ENCODE assay signal across 1 cellular context in the genomic region with DNA sequence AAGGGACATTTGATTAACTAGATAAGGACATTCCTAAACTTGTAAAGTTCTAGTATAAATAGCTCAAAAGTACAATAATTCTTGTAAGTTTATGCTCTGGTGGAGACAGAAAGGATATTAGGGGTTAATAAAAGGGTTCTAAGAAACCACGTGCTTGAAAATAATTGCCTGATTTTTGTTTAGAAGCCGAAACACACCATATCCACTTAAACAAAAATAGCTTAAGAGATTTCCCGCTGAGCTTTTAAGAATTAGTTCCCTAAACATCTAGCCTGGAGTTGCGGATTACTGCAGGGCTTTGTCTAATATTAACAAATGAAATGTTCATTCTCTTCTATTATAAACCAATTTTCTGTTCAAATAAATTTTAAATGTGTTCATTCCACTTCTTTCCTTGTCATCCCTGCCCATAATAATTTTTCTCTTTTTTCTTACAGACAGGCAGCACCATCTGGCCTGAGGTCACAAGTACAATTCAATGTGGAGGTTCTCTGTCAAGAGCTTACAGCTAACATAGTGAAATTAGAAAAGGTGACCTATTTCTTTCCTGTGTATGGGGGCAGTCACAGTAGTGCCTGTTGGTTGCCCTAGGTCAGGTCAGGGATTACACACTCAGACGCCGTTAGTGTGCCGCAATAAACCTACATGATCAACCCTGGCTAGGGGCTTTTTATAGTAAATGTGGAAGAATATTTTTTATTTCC.
TF ChIP-seq lines count a peak whose summit lies in the region.

No MANE protein-coding gene starts in this region.

TF ChIP-seq in HepG2, 621 proteins besides CTCF, POLR2A, EP300 and RAD21 (continued from another document):
- TF ChIP-seq, protein P1, sequence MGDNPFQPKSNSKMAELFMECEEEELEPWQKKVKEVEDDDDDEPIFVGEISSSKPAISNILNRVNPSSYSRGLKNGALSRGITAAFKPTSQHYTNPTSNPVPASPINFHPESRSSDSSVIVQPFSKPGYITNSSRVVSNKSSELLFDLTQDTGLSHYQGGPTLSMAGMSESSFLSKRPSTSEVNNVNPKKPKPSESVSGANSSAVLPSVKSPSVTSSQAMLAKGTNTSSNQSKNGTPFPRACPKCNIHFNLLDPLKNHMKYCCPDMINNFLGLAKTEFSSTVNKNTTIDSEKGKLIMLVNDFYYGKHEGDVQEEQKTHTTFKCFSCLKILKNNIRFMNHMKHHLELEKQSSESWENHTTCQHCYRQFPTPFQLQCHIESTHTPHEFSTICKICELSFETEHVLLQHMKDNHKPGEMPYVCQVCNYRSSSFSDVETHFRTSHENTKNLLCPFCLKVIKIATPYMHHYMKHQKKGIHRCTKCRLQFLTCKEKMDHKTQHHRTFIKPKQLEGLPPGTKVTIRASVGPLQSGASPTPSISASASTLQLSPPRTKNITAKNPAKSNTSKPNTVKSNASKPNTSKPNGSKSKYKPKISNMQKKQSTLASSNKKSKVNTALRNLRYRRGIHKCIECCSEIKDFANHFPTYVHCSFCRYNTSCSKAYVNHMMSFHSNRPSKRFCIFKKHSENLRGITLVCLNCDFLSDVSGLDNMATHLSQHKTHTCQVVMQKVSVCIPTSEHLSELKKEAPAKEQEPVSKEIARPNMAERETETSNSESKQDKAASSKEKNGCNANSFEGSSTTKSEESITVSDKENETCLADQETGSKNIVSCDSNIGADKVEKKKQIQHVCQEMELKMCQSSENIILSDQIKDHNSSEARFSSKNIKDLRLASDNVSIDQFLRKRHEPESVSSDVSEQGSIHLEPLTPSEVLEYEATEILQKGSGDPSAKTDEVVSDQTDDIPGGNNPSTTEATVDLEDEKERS (CRISPR knock-in tag; IDR thresholded peaks at IDR 0.05): no peak
- TF ChIP-seq SALL2 (CRISPR knock-in tag; IDR thresholded peaks at IDR 0.05): no peak
- TF ChIP-seq CBFB (CRISPR knock-in tag; IDR thresholded peaks at IDR 0.05): no peak
